Comparison of ENCODE assay signal across 8 cellular contexts in the genomic region with DNA sequence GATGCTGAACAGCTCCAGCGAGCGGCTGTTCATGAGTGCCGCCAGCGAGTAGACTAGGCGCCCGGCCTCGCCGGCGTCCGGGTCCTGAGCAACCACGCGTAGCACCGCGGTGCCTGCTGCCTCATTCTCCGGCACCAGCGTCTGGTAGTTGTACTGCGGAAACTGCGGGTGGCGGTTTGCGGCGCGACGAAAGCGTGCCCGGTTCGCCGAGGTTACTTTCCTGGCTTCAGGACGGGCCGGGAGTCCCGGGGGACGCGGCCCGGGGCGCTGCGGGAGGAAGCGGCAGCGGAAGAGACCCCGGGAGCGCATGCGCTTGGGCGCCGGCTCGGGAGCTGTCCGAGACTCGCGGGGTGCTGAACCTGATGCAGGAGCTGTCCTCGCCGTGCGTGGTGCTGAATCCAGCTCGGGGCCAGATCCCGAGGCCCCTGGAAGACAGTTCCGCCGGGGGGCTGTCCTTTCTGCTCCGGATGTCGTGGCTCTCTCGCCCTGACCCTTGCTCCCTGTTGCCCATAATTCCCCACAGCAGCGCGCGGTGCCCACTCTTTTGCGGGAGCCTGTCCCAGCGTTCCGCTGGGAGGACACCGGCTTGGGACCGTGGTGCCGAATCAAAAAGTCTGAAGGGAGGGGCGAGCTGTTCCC. TPM values are rescaled to one million over a fixed set of nuclear protein-coding genes. Genes with fewer than 3 reads are reported as not detected.
DNase-seq lines count a peak whose midpoint lies in the region; ATAC-seq and TF ChIP-seq lines count a peak whose summit lies in the region.

No MANE protein-coding gene starts in this region.

- no peak for TF ChIP-seq POLR2A in right lobe of liver (IDR thresholded peaks at IDR 0.05)

- H3K27me3 ChIP-seq in ACC112 (ENCODE audit: insufficient read depth, low read length) (no peaks in the 10 kb centered on the region), dorsolateral prefrontal cortex (peaks cover 0 to 5% (median 0%) of the 10 kb centered on the region in 45 donors), right lobe of liver (peaks cover 0 to 10% of the 10 kb centered on the region in 2 donors)

- H3K27ac ChIP-seq in ACC112 (ENCODE audit: low read depth, low read length) (no peak overlapping the region), dorsolateral prefrontal cortex (peak overlapping the region in 15 of 59 donors; percentile 18 to 95 (median 88)), right lobe of liver (no peak overlapping the region)

- DNase-seq in HUDEP-2 (lab: John Stamatoyannopoulos, UW; ENCODE audit: unreplicated experiment in 76 of 76) (peak in 58 of 76 experiments; percentile 5 to 86 (median 36)), dorsolateral prefrontal cortex (peak in 8 of 10 donors; percentile 29 to 77 (median 56)), right lobe of liver (peak in 2 of 3 donors; percentile 67 to 70)
- DNase-seq in activated CD4-positive, alpha-beta T cell treated with anti-CD3 and anti-CD28 coated beads, Interleukin-2, amount 50 U/mL, for 1 hour = peak; percentile 76
- DNase-seq in stimulated activated CD4-positive, alpha-beta T cell treated with anti-CD3 and anti-CD28 coated beads, TNF-alpha, amount 100 ng/mL, for 48 hours (ENCODE audit: low read depth in 3 of 3) = peak; percentile 40 to 57 (median 53)

- whole genome bisulfite sequencing in right lobe of liver (ENCODE audit: insufficient coverage, low coverage, low lambda C conversion rate, missing lambda C conversion rate) = 0% methylated on average over 5 of the region's 66 CpGs

- H2AFZ ChIP-seq in ACC112 (ENCODE audit: low read length, unreplicated experiment) = no peak overlapping the region

- peak in 19 of 56 donors; percentile 9 to 47 (median 32) for TF ChIP-seq CTCF in dorsolateral prefrontal cortex (IDR thresholded peaks at IDR 0.05 in 54 of 56, conservative IDR thresholded peaks at IDR 0.05 in 2 of 56; ENCODE audit: low read depth in 1 of 56, partially characterized antibody in 56 of 56)
- TF ChIP-seq CTCF in right lobe of liver (IDR thresholded peaks at IDR 0.05) = no peak

- H3K9me3 ChIP-seq in right lobe of liver = no peaks in the 10 kb centered on the region

- no peaks in the 10 kb centered on the region for H3K79me2 ChIP-seq in ACC112 (ENCODE audit: control insufficient read depth, insufficient read depth, low read length, unreplicated experiment)

- H3K4me1 ChIP-seq in ACC112 (ENCODE audit: control insufficient read depth, insufficient read depth, low read length, unreplicated experiment) = peaks cover 15% of the 10 kb centered on the region
- H3K4me1 ChIP-seq in right lobe of liver = peaks cover 0 to 17% (median 4%) of the 10 kb centered on the region in 4 donors

- intact Hi-C loops in dorsolateral prefrontal cortex (cut with DNase I) (loop anchor here (2.0 to 10.0 kb wide), 3 partner anchors 25 to 107 kb away; partner anchors contain the start of gene PFKFB4 (in 1 of the 2)), right lobe of liver (cut with DNase I) (no loop called here)

- H3K4me3 ChIP-seq in ACC112 (ENCODE audit: low read depth, low read length) (peak overlapping the region; percentile 89), dorsolateral prefrontal cortex (peak overlapping the region; percentile 20 to 89 (median 71)), right lobe of liver (no peak overlapping the region)

- ATAC-seq in right lobe of liver (peak; percentile 30 to 78 (median 41)), HG03175 (IDR thresholded peaks at IDR 0.05; ENCODE audit: unreplicated experiment) (no peak), GM19351 (IDR thresholded peaks at IDR 0.05; ENCODE audit: unreplicated experiment) (no peak)

- peaks cover 13% of the 10 kb centered on the region; the same call in 1 of the 2 replicates for H3K36me3 ChIP-seq in ACC112 (ENCODE audit: insufficient read depth, low read length)
- H3K36me3 ChIP-seq in right lobe of liver = no peaks in the 10 kb centered on the region

RNA-seq across cellular contexts. Expression of gene CELSR3, which starts 1.1 kb away (rescaled TPM):
- total RNA-seq in dorsolateral prefrontal cortex = 10 to 100 TPM; 21.5 to 68.6 (median 39.9) TPM
- under 1 TPM; 0.15 to 0.68 (median 0.34) TPM for total RNA-seq in right lobe of liver

RNA-seq across cellular contexts. Expression of gene NCKIPSD, which starts 24.1 kb away (rescaled TPM):
- total RNA-seq in dorsolateral prefrontal cortex (100 to 1,000 TPM in 69 of 120 experiments, 10 to 100 TPM in 51; 66.3 to 147 (median 103) TPM), right lobe of liver (10 to 100 TPM in 4 of 6 experiments, 1 to 10 TPM in 2; 6.8 to 27.3 (median 12.3) TPM)

RNA-seq across cellular contexts. Expression of gene SLC26A6, which starts 26.4 kb away (rescaled TPM):
- total RNA-seq in dorsolateral prefrontal cortex (10 to 100 TPM in 97 of 120 experiments, 1 to 10 TPM in 23; 5.6 to 28.6 (median 13.1) TPM), right lobe of liver (1 to 10 TPM; 6.6 to 9.9 (median 8.6) TPM)

RNA-seq across cellular contexts. Expression of gene TMEM89, which starts 40.1 kb away (rescaled TPM):
- total RNA-seq in dorsolateral prefrontal cortex (not detected), right lobe of liver (not detected)

RNA-seq across cellular contexts. Expression of gene UQCRC1, which starts 52.2 kb away (rescaled TPM):
- total RNA-seq in dorsolateral prefrontal cortex (100 to 1,000 TPM in 119 of 120 experiments, 10 to 100 TPM in 1; 75.3 to 310 (median 207) TPM), right lobe of liver (100 to 1,000 TPM; 176 to 329 (median 213) TPM)

Comparison
In these comparisons a context has a peak if more than half of its experiments do, and no peak if none do; other contexts are left out.
1. H3K4me3 ChIP-seq: peak in ACC112 (single experiment) and dorsolateral prefrontal cortex (59 of 59); none in right lobe of liver (0 of 3).
2. ATAC-seq: peak in right lobe of liver (4 of 4); none in HG03175 (single experiment) and GM19351 (single experiment).
3. RNA of gene CELSR3, which starts 1.1 kb away (total RNA-seq): 21.5 to 68.6 TPM in dorsolateral prefrontal cortex; 0.15 to 0.68 TPM in right lobe of liver; every median in the first group is over 10 times any median in the second.
4. intact Hi-C loops: an anchor here in dorsolateral prefrontal cortex (2.0 to 10.0 kb wide); none called in right lobe of liver.
5. Peak in every context shown above with its lines, with median percentiles within 50 percentile points of each other: DNase-seq.